ENCODE assay signal across 8 cellular contexts in genomic region chr16:396605-397004, GRCh38. TPM values are rescaled to one million over a fixed set of nuclear protein-coding genes. Genes with fewer than 3 reads are reported as not detected.
DNase-seq lines count a peak whose midpoint lies in the region; ATAC-seq and TF ChIP-seq lines count a peak whose summit lies in the region.

No MANE protein-coding gene starts in this region.

- peaks cover 0 to 6% of the 10 kb centered on the region in 2 donors for H3K36me3 Mint-ChIP-seq in CD14-positive monocyte

- peak overlapping the region in 1 of 2 donors; percentile 68 for H3K9ac ChIP-seq in mucosa of rectum (ENCODE audit: low read depth in 1 of 2, low read length in 2 of 2)

- peak overlapping the region in 5 of 7 donors; percentile 25 to 83 (median 75) for H3K27ac Mint-ChIP-seq in CD14-positive monocyte

- H3K4me3 ChIP-seq in ectodermal cell (ENCODE audit: insufficient read depth, low read depth, low read length) (peak overlapping the region; percentile 31), mucosa of rectum (ENCODE audit: low read length in 2 of 2) (peak overlapping the region; percentile 12 to 74)

- TF ChIP-seq CTCF in CD14-positive monocyte (IDR thresholded peaks at IDR 0.05) (no peak), GM20000 (IDR thresholded peaks at IDR 0.05; ENCODE audit: extremely low read depth, missing control alignments) (no peak), RWPE1 (conservative IDR thresholded peaks at IDR 0.05; ENCODE audit: low read depth) (no peak)

- WGBS in ectodermal cell, 2 experiments, result 6 to 9% methylated on average over 22 of the region's 22 CpGs

- POLR2A ChIA-PET in RWPE1 (lab: Yijun Ruan, JAX; ENCODE audit: low non-redundant PET), result no interaction called here

- no peak for ATAC-seq in HG02571 (IDR thresholded peaks at IDR 0.05; ENCODE audit: unreplicated experiment)

- peaks cover 0 to 9% (median 4%) of the 10 kb centered on the region in 7 donors for H3K9me3 Mint-ChIP-seq in CD14-positive monocyte

- CTCF ChIA-PET in RWPE1 (lab: Yijun Ruan, JAX), result no interaction called here

- H3K36me3 ChIP-seq in ectodermal cell (ENCODE audit: control insufficient read depth, insufficient read depth, low read length) (peaks cover 5% of the 10 kb centered on the region), mucosa of rectum (ENCODE audit: control insufficient read depth in 2 of 2, insufficient read depth in 2 of 2, low read length in 2 of 2) (peaks cover 0 to 4% of the 10 kb centered on the region in 2 donors)

- no peaks in the 10 kb centered on the region for H3K27me3 ChIP-seq in ectodermal cell (ENCODE audit: control insufficient read depth, insufficient read depth, low read length, poor library complexity, severe bottlenecking)
- H3K27me3 ChIP-seq in mucosa of rectum (ENCODE audit: control insufficient read depth in 2 of 2, insufficient read depth in 2 of 2, low read length in 2 of 2), result no peaks in the 10 kb centered on the region

- H3K4me1 Mint-ChIP-seq in CD14-positive monocyte, result peaks cover 33% of the 10 kb centered on the region

- H3K27ac ChIP-seq in RWPE1, result peak overlapping the region; percentile 89
- H3K27ac ChIP-seq in ectodermal cell (ENCODE audit: insufficient read depth, low read depth, low read length, poor library complexity, severe bottlenecking), result peak overlapping the region; percentile 3
- H3K27ac ChIP-seq in mucosa of rectum (ENCODE audit: low read depth in 2 of 2, low read length in 2 of 2), result no peak overlapping the region

- H3K4me1 ChIP-seq in ectodermal cell (ENCODE audit: control insufficient read depth, insufficient read depth, low read length) (peaks cover 8% of the 10 kb centered on the region), mucosa of rectum (ENCODE audit: control insufficient read depth in 2 of 2, insufficient read depth in 2 of 2, low read length in 2 of 2) (peaks cover 4 to 14% of the 10 kb centered on the region in 2 donors)

- H3K9me3 ChIP-seq in ectodermal cell (ENCODE audit: control insufficient read depth, low read length) (no peaks in the 10 kb centered on the region), mucosa of rectum (ENCODE audit: control insufficient read depth in 2 of 2, low read length in 2 of 2) (no peaks in the 10 kb centered on the region)

- peak overlapping the region; percentile 85 to 92 for H3K4me3 Mint-ChIP-seq in CD14-positive monocyte

- intact Hi-C loops in CD14-positive monocyte (cut with micrococcal nuclease), result loop anchor here in 1 of 2 donors (5.0 kb wide), 1 partner anchor 131 kb away; the partner anchor contains the start of gene CAPN15

- DNase-seq in CD14-positive monocyte (ENCODE audit: low spot score), result no peak
- peak; percentile 64 for DNase-seq in GM20000 (ENCODE audit: low spot score)
- no peak for DNase-seq in RWPE1 (ENCODE audit: low spot score)
- no peak for DNase-seq in H4 (ENCODE audit: low spot score)
- DNase-seq in GM19240 (ENCODE audit: insufficient read length, low spot score), result no peak

- H3K27me3 Mint-ChIP-seq in CD14-positive monocyte (ENCODE audit: low read depth in 3 of 3), result peaks cover 3 to 6% (median 4%) of the 10 kb centered on the region in 3 donors

RNA-seq across cellular contexts. Expression of gene NME4, which starts 0.4 kb away (rescaled TPM):
- 10 to 100 TPM; 26.9 to 31.4 TPM for polyA plus RNA-seq in CD14-positive monocyte
- 279 TPM for polyA plus RNA-seq in ectodermal cell (2013, experiment 1 of 4)
- 259 TPM for polyA plus RNA-seq in ectodermal cell (2013, experiment 2 of 4)
- 305 TPM for polyA plus RNA-seq in ectodermal cell (2013, experiment 3 of 4)
- 341 TPM for polyA plus RNA-seq in ectodermal cell (2013, experiment 4 of 4)
- total RNA-seq in H4 (2014; rRNA removed; shearing (Covaris generic)), result 87.5 and 95.3 TPM in 2 replicates

RNA-seq across cellular contexts. Expression of gene DECR2, which starts 5.1 kb away (rescaled TPM):
- polyA plus RNA-seq in CD14-positive monocyte, result 1 to 10 TPM; 5.7 to 8.7 TPM
- 27.4 TPM for polyA plus RNA-seq in ectodermal cell (2013, experiment 1 of 4)
- 28.0 TPM for polyA plus RNA-seq in ectodermal cell (2013, experiment 2 of 4)
- 25.3 TPM for polyA plus RNA-seq in ectodermal cell (2013, experiment 3 of 4)
- polyA plus RNA-seq in ectodermal cell (2013, experiment 4 of 4), result 27.1 TPM
- total RNA-seq in H4 (2014; rRNA removed; shearing (Covaris generic)), result 5.9 and 8.7 TPM in 2 replicates

RNA-seq across cellular contexts. Expression of gene PGAP6, which starts 14.8 kb away (rescaled TPM):
- 10 to 100 TPM; 18.2 to 39.8 TPM for polyA plus RNA-seq in CD14-positive monocyte
- 46.1 TPM for polyA plus RNA-seq in ectodermal cell (2013, experiment 1 of 4)
- 43.0 TPM for polyA plus RNA-seq in ectodermal cell (2013, experiment 2 of 4)
- 35.2 TPM for polyA plus RNA-seq in ectodermal cell (2013, experiment 3 of 4)
- polyA plus RNA-seq in ectodermal cell (2013, experiment 4 of 4), result 37.4 TPM
- total RNA-seq in H4 (2014; rRNA removed; shearing (Covaris generic)), result 13.7 and 15.9 TPM in 2 replicates

RNA-seq across cellular contexts. Expression of gene MRPL28, which starts 26.3 kb away (rescaled TPM):
- 10 to 100 TPM; 88.1 to 88.5 TPM for polyA plus RNA-seq in CD14-positive monocyte
- 86.3 TPM for polyA plus RNA-seq in ectodermal cell (2013, experiment 1 of 4)
- polyA plus RNA-seq in ectodermal cell (2013, experiment 2 of 4), result 87.0 TPM
- 68.8 TPM for polyA plus RNA-seq in ectodermal cell (2013, experiment 3 of 4)
- polyA plus RNA-seq in ectodermal cell (2013, experiment 4 of 4), result 81.9 TPM
- 159 and 167 TPM in 2 replicates for total RNA-seq in H4 (2014; rRNA removed; shearing (Covaris generic))

RNA-seq across cellular contexts. Expression of gene RAB11FIP3, which starts 28.8 kb away (rescaled TPM):
- under 1 TPM; 0.37 to 0.49 TPM for polyA plus RNA-seq in CD14-positive monocyte
- polyA plus RNA-seq in ectodermal cell (2013, experiment 1 of 4), result 44.0 TPM
- polyA plus RNA-seq in ectodermal cell (2013, experiment 2 of 4), result 47.1 TPM
- 32.4 TPM for polyA plus RNA-seq in ectodermal cell (2013, experiment 3 of 4)
- 33.1 TPM for polyA plus RNA-seq in ectodermal cell (2013, experiment 4 of 4)
- 5.4 and 11.5 TPM in 2 replicates for total RNA-seq in H4 (2014; rRNA removed; shearing (Covaris generic))

Comparison
In these comparisons a context has a peak if more than half of its experiments do, and no peak if none do; other contexts are left out.
1. H3K27ac ChIP-seq: peak in RWPE1 (single experiment) and ectodermal cell (single experiment); none in mucosa of rectum (0 of 2).